In the genomic region with DNA sequence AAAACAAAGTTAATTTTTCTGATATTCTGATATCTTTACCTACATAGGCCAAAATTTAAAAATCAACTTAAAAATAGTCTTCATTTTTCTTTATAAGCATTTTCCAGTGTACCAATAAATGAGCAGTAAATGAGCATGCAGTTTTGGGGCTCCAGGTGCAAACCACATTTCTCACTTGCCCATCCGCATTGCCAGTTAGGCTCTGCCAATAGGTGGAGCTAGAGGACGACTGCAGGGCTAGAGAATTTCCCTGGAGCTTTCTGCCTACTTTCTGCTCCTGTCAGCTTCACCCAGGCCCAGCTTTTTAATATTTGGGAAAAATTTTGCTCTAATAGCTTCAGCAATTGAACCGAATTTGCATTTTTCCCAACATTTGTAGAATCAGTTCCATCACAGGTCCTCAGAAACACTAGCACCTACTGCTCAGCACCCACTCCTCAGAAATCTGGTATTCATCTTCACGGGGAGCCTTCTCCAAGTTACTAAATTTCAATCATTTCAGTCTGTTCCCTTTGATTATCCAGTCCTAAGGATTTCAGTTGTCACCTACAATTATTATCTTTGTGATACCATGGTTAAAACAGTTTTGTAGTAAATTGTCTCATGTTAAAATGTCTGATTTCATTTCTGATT, we compare ENCODE assay signal across 9 cellular contexts.
DNase-seq lines count a peak whose midpoint lies in the region; ATAC-seq, FAIRE-seq and TF ChIP-seq lines count a peak whose summit lies in the region.
"Had no signal": no experiment of that assay in that cellular context is flagged by ENCODE, and none has a peak within 500 bp of the region (broad histone marks: within the 10 kb centered on the region; RNA-seq: fewer than 3 reads in every experiment).

No MANE protein-coding gene starts in this region.

- ATAC-seq in GM21447 (IDR thresholded peaks at IDR 0.05; ENCODE audit: unreplicated experiment) = peak; percentile 79
- ATAC-seq in HepG2 = peak; percentile 66

- no peaks in the 10 kb centered on the region for H3K36me3 ChIP-seq in HepG2 (replicated peaks in 1 of 2; ENCODE audit: control insufficient read depth in 1 of 2, insufficient read depth in 2 of 2, low read length in 2 of 2)
- no peaks in the 10 kb centered on the region for H3K36me3 ChIP-seq in suprapubic skin

- H3K27ac ChIP-seq in HepG2 (ENCODE audit: extremely low read length, insufficient read depth, low read length) (no peak overlapping the region), suprapubic skin (no peak overlapping the region)
- H3K27ac ChIP-seq: epithelial cell of prostate had no signal

- no peaks in the 10 kb centered on the region for H3K79me2 ChIP-seq in HepG2 (ENCODE audit: insufficient read depth, low read length)

- DNase-seq in GM10266 (ENCODE audit: extremely low spot score) (peak; percentile 33), HTR-8/SVneo (ENCODE audit: insufficient read length, low spot score) (peak; percentile 2), T-helper 9 cell (peak; percentile 15), cardiac fibroblast (ENCODE audit: low read depth in 2 of 2) (peak; percentile 54 to 59), HepG2 (ENCODE audit: low spot score) (peak; percentile 26), suprapubic skin (ENCODE audit: low spot score in 2 of 2) (no peak)
- DNase-seq in stimulated activated CD8-positive, alpha-beta memory T cell treated with anti-CD3 and anti-CD28 coated beads, Interleukin-4, amount 100 ng/mL, for 24 hours (ENCODE audit: low read depth) = peak; percentile 3

- H3K9me3 ChIP-seq in HepG2 (ENCODE audit: low read length) (no peaks in the 10 kb centered on the region), suprapubic skin (peaks cover under 1% of the 10 kb centered on the region)

- H3K9ac ChIP-seq in HepG2 (ENCODE audit: insufficient read depth, low read depth, low read length) = no peak overlapping the region

- no peaks in the 10 kb centered on the region for H4K20me1 ChIP-seq in HepG2 (ENCODE audit: insufficient read depth, low read length)

- FAIRE-seq in HTR-8/SVneo (lab: Jason Lieb, UNC) (no peak), HepG2 (lab: Jason Lieb, UNC) (no peak)

- no peaks in the 10 kb centered on the region for H3K27me3 ChIP-seq in HepG2 (ENCODE audit: control insufficient read depth in 1 of 2, insufficient read depth in 2 of 2, low read length in 2 of 2)
- H3K27me3 ChIP-seq in suprapubic skin = no peaks in the 10 kb centered on the region

- TF ChIP-seq EP300 in HepG2 (IDR thresholded peaks at IDR 0.05; ENCODE audit: low read depth in 2 of 2, low read length in 2 of 2) = no peak
- TF ChIP-seq EP300 in HepG2 (CRISPR knock-in tag; IDR thresholded peaks at IDR 0.05; ENCODE audit: borderline replicate concordance) = no peak
- no peak for TF ChIP-seq EP300 in suprapubic skin (IDR thresholded peaks at IDR 0.05)

- 28% methylated on average over 4 of the region's 4 CpGs for WGBS in HepG2 (ENCODE audit: low lambda C conversion rate)
- 36% methylated on average over 4 of the region's 4 CpGs for WGBS in suprapubic skin

- H3K4me2 ChIP-seq in HepG2 (ENCODE audit: low read depth, low read length) = no peak overlapping the region

- H3K4me3 ChIP-seq in cardiac fibroblast (replicated peaks in 1 of 2; ENCODE audit: low read depth in 2 of 2, low read length in 2 of 2) (no peak overlapping the region), HepG2 (replicated peaks in 1 of 3; ENCODE audit: insufficient read depth in 1 of 3, low read depth in 2 of 3, low read length in 3 of 3) (no peak overlapping the region), suprapubic skin (no peak overlapping the region)

- in situ Hi-C loops in HepG2 (cut with HindIII; ENCODE audit: extremely low pct_ligation_motif_present, low pct_unique_long_range_greater_than_20kb) = no loop called here

- TF ChIP-seq RAD21 in HepG2 (CRISPR knock-in tag; IDR thresholded peaks at IDR 0.05) = no peak; the same call in 1 of the 2 replicates

- intact Hi-C loops in HepG2 (cut with micrococcal nuclease; ENCODE audit: unreplicated experiment) = loop anchor here (2.0 to 5.0 kb wide), 2 partner anchors 957 to 1248 kb away; no protein-coding TSS in a partner anchor

- POLR2A ChIA-PET in HepG2 (lab: Yijun Ruan, JAX) = no interaction called here

- H3K4me1 ChIP-seq in HepG2 (ENCODE audit: insufficient read depth, low read length) (no peaks in the 10 kb centered on the region), suprapubic skin (no peaks in the 10 kb centered on the region)

- peak; percentile 96 for TF ChIP-seq CTCF in GM10266 (IDR thresholded peaks at IDR 0.05; ENCODE audit: control insufficient read depth, insufficient read depth, low read depth, missing control alignments)
- TF ChIP-seq CTCF in cardiac fibroblast (IDR thresholded peaks at IDR 0.05; ENCODE audit: low read depth, low read length) = peak; percentile 99
- peak; percentile 76 for TF ChIP-seq CTCF in HepG2 (CRISPR knock-in tag; IDR thresholded peaks at IDR 0.05)
- TF ChIP-seq CTCF in suprapubic skin (IDR thresholded peaks at IDR 0.05) = peak in 1 of 2 donors; percentile 86

- CTCF ChIA-PET in HepG2 (lab: Yijun Ruan, JAX; ENCODE audit: low intra/inter-chr PET ratio, low total read pairs) = interaction anchor here (1.1 to 1.6 kb wide), 2 partner anchors 960 to 1248 kb away, joined by 3 to 4 read pairs; no protein-coding TSS in a partner anchor

- TF ChIP-seq POLR2A in HepG2 (IDR thresholded peaks at IDR 0.05; ENCODE audit: insufficient read depth in 1 of 2, low read depth in 2 of 2, low read length in 2 of 2) = no peak
- TF ChIP-seq POLR2A in suprapubic skin (IDR thresholded peaks at IDR 0.05) = no peak

- BruUV-seq in HepG2 (replicated peaks; lab: Mats Ljungman, UMichigan) = no TSS peak

- H2AFZ ChIP-seq in HepG2 (ENCODE audit: low read length) = no peak overlapping the region

TF ChIP-seq in HepG2, 621 proteins besides CTCF, POLR2A, EP300 and RAD21:
- no peak for TF ChIP-seq HHEX (CRISPR knock-in tag; IDR thresholded peaks at IDR 0.05)
- 0 out of 2 replicates have a peak, but pooled peaks have one; percentile 24 for TF ChIP-seq MIXL1 (CRISPR knock-in tag; IDR thresholded peaks at IDR 0.05)
- no peak for TF ChIP-seq ZNF761 (CRISPR knock-in tag; conservative IDR thresholded peaks at IDR 0.05)
- no peak for TF ChIP-seq ZBTB3 (CRISPR knock-in tag; IDR thresholded peaks at IDR 0.05; ENCODE audit: borderline replicate concordance, low read depth)
- TF ChIP-seq FOSL2 (CRISPR knock-in tag; IDR thresholded peaks at IDR 0.05) = no peak
- no peak for TF ChIP-seq ZBTB21 (CRISPR knock-in tag; IDR thresholded peaks at IDR 0.05)
- peak; percentile 50; the same call in 1 of the 2 replicates for TF ChIP-seq SMC3 (IDR thresholded peaks at IDR 0.05; ENCODE audit: low read length)
- TF ChIP-seq ETV6 (CRISPR knock-in tag; conservative IDR thresholded peaks at IDR 0.05) = no peak
- no peak for TF ChIP-seq IKZF4 (CRISPR knock-in tag; IDR thresholded peaks at IDR 0.05; ENCODE audit: borderline replicate concordance, low read depth, not compliant biosample characterization)
- TF ChIP-seq, protein P1, sequence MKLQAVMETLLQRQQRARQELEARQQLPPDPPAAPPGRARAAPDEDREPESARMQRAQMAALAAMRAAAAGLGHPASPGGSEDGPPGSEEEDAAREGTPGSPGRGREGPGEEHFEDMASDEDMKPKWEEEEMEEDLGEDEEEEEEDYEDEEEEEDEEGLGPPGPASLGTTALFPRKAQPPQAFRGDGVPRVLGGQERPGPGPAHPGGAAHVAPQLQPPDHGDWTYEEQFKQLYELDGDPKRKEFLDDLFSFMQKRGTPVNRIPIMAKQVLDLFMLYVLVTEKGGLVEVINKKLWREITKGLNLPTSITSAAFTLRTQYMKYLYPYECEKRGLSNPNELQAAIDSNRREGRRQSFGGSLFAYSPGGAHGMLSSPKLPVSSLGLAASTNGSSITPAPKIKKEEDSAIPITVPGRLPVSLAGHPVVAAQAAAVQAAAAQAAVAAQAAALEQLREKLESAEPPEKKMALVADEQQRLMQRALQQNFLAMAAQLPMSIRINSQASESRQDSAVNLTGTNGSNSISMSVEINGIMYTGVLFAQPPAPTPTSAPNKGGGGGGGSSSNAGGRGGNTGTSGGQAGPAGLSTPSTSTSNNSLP (IDR thresholded peaks at IDR 0.05; ENCODE audit: low read depth, low read length) = no peak
- TF ChIP-seq ZNF747 (CRISPR knock-in tag; IDR thresholded peaks at IDR 0.05; ENCODE audit: borderline replicate concordance) = no peak
- TF ChIP-seq, protein P2, sequence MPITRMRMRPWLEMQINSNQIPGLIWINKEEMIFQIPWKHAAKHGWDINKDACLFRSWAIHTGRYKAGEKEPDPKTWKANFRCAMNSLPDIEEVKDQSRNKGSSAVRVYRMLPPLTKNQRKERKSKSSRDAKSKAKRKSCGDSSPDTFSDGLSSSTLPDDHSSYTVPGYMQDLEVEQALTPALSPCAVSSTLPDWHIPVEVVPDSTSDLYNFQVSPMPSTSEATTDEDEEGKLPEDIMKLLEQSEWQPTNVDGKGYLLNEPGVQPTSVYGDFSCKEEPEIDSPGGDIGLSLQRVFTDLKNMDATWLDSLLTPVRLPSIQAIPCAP (CRISPR knock-in tag; IDR thresholded peaks at IDR 0.05; ENCODE audit: low read depth) = no peak
- TF ChIP-seq ZBTB7A (CRISPR knock-in tag; IDR thresholded peaks at IDR 0.05) = no peak
- TF ChIP-seq RBAK (CRISPR knock-in tag; IDR thresholded peaks at IDR 0.05) = no peak
- peak; percentile 67 for TF ChIP-seq STAG1 (CRISPR knock-in tag; IDR thresholded peaks at IDR 0.05)
- no peak for TF ChIP-seq ZNF558 (CRISPR knock-in tag; IDR thresholded peaks at IDR 0.05; ENCODE audit: borderline replicate concordance)
- TF ChIP-seq FOXK1 (CRISPR knock-in tag; IDR thresholded peaks at IDR 0.05; ENCODE audit: borderline replicate concordance, low read depth) = no peak
- TF ChIP-seq TSC22D2 (CRISPR knock-in tag; IDR thresholded peaks at IDR 0.05; ENCODE audit: borderline replicate concordance) = no peak
- TF ChIP-seq, protein P3, sequence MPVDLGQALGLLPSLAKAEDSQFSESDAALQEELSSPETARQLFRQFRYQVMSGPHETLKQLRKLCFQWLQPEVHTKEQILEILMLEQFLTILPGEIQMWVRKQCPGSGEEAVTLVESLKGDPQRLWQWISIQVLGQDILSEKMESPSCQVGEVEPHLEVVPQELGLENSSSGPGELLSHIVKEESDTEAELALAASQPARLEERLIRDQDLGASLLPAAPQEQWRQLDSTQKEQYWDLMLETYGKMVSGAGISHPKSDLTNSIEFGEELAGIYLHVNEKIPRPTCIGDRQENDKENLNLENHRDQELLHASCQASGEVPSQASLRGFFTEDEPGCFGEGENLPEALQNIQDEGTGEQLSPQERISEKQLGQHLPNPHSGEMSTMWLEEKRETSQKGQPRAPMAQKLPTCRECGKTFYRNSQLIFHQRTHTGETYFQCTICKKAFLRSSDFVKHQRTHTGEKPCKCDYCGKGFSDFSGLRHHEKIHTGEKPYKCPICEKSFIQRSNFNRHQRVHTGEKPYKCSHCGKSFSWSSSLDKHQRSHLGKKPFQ (CRISPR knock-in tag; IDR thresholded peaks at IDR 0.05; ENCODE audit: insufficient replicate concordance) = no peak
- no peak for TF ChIP-seq BCL6 (CRISPR knock-in tag; IDR thresholded peaks at IDR 0.05)
- no peak for TF ChIP-seq ZNF577 (CRISPR knock-in tag; IDR thresholded peaks at IDR 0.05; ENCODE audit: borderline replicate concordance, low read depth)
- no peak for TF ChIP-seq NFYC (CRISPR knock-in tag; IDR thresholded peaks at IDR 0.05)

Comparison
In these comparisons a context has a peak if more than half of its experiments do, and no peak if none do; other contexts are left out.
1. DNase-seq: peak in GM10266 (single experiment), HTR-8/SVneo (single experiment), T-helper 9 cell (single experiment), cardiac fibroblast (2 of 2), HepG2 (single experiment) and stimulated activated CD8-positive, alpha-beta memory T cell treated with anti-CD3 and anti-CD28 coated beads, Interleukin-4, amount 100 ng/mL, for 24 hours (single experiment); none in suprapubic skin (0 of 2).